ENCODE assay signal across 7 cellular contexts in genomic region chr22:27148025-27148424, GRCh38.
"Had no signal": no experiment of that assay in that cellular context is flagged by ENCODE, and none has a peak within 500 bp of the region (broad histone marks: within the 10 kb centered on the region; RNA-seq: fewer than 3 reads in every experiment).

No MANE protein-coding gene starts in this region.

- H3K36me3 ChIP-seq: HAP-1 had no signal

- H3K4me3 Mint-ChIP-seq: HFFc6 had no signal

- H2AFZ ChIP-seq: GM23248 had no signal

- H3K4me1 ChIP-seq: HAP-1 had no signal

- H3K9me3 Mint-ChIP-seq: HFFc6 had no signal

- H3K27ac ChIP-seq: GM23248, HL-60 had no signal

- H3K4me3 ChIP-seq: GM23248, HAP-1 had no signal

- DNase-seq: GM23248, GOT3, H7, HFFc6, IMR-90 had no signal

- H3K27ac Mint-ChIP-seq: HFFc6 had no signal

- H3K9ac ChIP-seq: GM23248 had no signal
